1 cellular context compared by ENCODE assay signal in the genomic region with DNA sequence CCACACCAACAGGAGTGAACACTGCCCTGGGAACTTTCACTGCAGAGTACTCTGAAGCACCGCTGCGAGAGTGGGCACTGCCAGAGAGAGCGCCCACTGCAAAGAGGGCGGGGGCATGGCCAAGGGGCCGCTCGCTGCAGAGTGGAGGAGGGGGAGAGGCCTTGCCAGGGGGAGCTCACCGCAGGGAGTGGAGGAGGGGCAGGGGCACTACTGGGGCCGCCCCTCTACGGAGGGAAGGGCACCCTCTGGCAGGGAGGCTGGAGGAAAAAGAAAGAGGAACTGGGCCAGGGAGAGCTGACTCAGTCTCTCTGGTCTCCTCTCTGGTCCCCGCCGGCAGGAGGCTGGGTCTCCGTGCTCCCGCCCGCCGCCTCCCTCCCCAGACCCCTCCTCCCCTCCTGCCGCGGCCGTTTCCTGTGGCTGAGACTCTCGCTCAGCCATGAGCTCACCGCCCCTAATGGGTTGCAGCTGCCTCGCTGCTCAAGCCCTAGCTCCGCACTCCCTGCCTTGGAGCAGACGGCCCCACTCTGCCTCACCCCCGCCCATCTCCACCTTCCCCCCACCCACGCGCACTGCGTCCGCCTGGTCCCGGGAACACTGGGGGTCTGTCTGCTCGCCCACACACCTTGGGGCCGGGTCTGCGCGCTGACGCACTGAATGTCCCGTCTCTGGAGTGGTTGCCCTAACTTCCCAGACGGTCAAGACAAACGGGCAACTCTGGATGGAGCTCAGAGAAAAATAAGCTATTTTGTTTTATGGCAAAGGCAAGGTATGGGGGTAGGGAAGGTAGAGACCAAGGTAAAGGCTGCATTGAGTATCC.
TF ChIP-seq lines count a peak whose summit lies in the region.

No MANE protein-coding gene starts in this region.

TF ChIP-seq in GM12878, 131 proteins besides CTCF, POLR2A, EP300 and RAD21 (continued from another document):
- TF ChIP-seq, protein P1, sequence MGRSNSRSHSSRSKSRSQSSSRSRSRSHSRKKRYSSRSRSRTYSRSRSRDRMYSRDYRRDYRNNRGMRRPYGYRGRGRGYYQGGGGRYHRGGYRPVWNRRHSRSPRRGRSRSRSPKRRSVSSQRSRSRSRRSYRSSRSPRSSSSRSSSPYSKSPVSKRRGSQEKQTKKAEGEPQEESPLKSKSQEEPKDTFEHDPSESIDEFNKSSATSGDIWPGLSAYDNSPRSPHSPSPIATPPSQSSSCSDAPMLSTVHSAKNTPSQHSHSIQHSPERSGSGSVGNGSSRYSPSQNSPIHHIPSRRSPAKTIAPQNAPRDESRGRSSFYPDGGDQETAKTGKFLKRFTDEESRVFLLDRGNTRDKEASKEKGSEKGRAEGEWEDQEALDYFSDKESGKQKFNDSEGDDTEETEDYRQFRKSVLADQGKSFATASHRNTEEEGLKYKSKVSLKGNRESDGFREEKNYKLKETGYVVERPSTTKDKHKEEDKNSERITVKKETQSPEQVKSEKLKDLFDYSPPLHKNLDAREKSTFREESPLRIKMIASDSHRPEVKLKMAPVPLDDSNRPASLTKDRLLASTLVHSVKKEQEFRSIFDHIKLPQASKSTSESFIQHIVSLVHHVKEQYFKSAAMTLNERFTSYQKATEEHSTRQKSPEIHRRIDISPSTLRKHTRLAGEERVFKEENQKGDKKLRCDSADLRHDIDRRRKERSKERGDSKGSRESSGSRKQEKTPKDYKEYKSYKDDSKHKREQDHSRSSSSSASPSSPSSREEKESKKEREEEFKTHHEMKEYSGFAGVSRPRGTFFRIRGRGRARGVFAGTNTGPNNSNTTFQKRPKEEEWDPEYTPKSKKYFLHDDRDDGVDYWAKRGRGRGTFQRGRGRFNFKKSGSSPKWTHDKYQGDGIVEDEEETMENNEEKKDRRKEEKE (IDR thresholded peaks at IDR 0.05) = no peak
- no peak for TF ChIP-seq JUNB (IDR thresholded peaks at IDR 0.05)
- no peak for TF ChIP-seq TCF7 (IDR thresholded peaks at IDR 0.05; ENCODE audit: borderline replicate concordance)
- no peak for TF ChIP-seq FOXM1 (IDR thresholded peaks at IDR 0.05; ENCODE audit: low read depth, low read length)
- TF ChIP-seq, protein P2, sequence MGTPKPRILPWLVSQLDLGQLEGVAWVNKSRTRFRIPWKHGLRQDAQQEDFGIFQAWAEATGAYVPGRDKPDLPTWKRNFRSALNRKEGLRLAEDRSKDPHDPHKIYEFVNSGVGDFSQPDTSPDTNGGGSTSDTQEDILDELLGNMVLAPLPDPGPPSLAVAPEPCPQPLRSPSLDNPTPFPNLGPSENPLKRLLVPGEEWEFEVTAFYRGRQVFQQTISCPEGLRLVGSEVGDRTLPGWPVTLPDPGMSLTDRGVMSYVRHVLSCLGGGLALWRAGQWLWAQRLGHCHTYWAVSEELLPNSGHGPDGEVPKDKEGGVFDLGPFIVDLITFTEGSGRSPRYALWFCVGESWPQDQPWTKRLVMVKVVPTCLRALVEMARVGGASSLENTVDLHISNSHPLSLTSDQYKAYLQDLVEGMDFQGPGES (IDR thresholded peaks at IDR 0.05) = no peak
- TF ChIP-seq, protein P3, sequence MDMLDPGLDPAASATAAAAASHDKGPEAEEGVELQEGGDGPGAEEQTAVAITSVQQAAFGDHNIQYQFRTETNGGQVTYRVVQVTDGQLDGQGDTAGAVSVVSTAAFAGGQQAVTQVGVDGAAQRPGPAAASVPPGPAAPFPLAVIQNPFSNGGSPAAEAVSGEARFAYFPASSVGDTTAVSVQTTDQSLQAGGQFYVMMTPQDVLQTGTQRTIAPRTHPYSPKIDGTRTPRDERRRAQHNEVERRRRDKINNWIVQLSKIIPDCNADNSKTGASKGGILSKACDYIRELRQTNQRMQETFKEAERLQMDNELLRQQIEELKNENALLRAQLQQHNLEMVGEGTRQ (IDR thresholded peaks at IDR 0.05; ENCODE audit: borderline replicate concordance, low read depth, low read length) = no peak
- TF ChIP-seq, protein P4, sequence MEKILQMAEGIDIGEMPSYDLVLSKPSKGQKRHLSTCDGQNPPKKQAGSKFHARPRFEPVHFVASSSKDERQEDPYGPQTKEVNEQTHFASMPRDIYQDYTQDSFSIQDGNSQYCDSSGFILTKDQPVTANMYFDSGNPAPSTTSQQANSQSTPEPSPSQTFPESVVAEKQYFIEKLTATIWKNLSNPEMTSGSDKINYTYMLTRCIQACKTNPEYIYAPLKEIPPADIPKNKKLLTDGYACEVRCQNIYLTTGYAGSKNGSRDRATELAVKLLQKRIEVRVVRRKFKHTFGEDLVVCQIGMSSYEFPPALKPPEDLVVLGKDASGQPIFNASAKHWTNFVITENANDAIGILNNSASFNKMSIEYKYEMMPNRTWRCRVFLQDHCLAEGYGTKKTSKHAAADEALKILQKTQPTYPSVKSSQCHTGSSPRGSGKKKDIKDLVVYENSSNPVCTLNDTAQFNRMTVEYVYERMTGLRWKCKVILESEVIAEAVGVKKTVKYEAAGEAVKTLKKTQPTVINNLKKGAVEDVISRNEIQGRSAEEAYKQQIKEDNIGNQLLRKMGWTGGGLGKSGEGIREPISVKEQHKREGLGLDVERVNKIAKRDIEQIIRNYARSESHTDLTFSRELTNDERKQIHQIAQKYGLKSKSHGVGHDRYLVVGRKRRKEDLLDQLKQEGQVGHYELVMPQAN (conservative IDR thresholded peaks at IDR 0.05) = no peak
- peak; percentile 97 for TF ChIP-seq NFXL1 (IDR thresholded peaks at IDR 0.05; ENCODE audit: borderline replicate concordance)
- no peak for TF ChIP-seq NRF1 (conservative IDR thresholded peaks at IDR 0.05; ENCODE audit: low read depth, low read length)
- TF ChIP-seq MXI1 (IDR thresholded peaks at IDR 0.05; ENCODE audit: low read depth, low read length) = no peak
- TF ChIP-seq PML (IDR thresholded peaks at IDR 0.05; ENCODE audit: low read length) = no peak
- TF ChIP-seq, protein P5, sequence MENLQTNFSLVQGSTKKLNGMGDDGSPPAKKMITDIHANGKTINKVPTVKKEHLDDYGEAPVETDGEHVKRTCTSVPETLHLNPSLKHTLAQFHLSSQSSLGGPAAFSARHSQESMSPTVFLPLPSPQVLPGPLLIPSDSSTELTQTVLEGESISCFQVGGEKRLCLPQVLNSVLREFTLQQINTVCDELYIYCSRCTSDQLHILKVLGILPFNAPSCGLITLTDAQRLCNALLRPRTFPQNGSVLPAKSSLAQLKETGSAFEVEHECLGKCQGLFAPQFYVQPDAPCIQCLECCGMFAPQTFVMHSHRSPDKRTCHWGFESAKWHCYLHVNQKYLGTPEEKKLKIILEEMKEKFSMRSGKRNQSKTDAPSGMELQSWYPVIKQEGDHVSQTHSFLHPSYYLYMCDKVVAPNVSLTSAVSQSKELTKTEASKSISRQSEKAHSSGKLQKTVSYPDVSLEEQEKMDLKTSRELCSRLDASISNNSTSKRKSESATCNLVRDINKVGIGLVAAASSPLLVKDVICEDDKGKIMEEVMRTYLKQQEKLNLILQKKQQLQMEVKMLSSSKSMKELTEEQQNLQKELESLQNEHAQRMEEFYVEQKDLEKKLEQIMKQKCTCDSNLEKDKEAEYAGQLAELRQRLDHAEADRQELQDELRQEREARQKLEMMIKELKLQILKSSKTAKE (IDR thresholded peaks at IDR 0.05; ENCODE audit: low read depth, poor library complexity, severe bottlenecking) = no peak
- TF ChIP-seq GATAD2B (conservative IDR thresholded peaks at IDR 0.05; ENCODE audit: low read depth) = peak; percentile 79
- no peak for TF ChIP-seq TARDBP (IDR thresholded peaks at IDR 0.05; ENCODE audit: borderline replicate concordance)
- TF ChIP-seq ZNF217 (IDR thresholded peaks at IDR 0.05) = no peak
- TF ChIP-seq ETV6 (conservative IDR thresholded peaks at IDR 0.05 in 1 of 2, IDR thresholded peaks at IDR 0.05 in 1 of 2; ENCODE audit: borderline replicate concordance in 1 of 2, low read depth in 1 of 2) = no peak
- TF ChIP-seq, protein P6, sequence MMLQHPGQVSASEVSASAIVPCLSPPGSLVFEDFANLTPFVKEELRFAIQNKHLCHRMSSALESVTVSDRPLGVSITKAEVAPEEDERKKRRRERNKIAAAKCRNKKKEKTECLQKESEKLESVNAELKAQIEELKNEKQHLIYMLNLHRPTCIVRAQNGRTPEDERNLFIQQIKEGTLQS (IDR thresholded peaks at IDR 0.05; ENCODE audit: borderline replicate concordance, extremely low read depth, low read depth, low read length) = no peak
- TF ChIP-seq, protein P7, sequence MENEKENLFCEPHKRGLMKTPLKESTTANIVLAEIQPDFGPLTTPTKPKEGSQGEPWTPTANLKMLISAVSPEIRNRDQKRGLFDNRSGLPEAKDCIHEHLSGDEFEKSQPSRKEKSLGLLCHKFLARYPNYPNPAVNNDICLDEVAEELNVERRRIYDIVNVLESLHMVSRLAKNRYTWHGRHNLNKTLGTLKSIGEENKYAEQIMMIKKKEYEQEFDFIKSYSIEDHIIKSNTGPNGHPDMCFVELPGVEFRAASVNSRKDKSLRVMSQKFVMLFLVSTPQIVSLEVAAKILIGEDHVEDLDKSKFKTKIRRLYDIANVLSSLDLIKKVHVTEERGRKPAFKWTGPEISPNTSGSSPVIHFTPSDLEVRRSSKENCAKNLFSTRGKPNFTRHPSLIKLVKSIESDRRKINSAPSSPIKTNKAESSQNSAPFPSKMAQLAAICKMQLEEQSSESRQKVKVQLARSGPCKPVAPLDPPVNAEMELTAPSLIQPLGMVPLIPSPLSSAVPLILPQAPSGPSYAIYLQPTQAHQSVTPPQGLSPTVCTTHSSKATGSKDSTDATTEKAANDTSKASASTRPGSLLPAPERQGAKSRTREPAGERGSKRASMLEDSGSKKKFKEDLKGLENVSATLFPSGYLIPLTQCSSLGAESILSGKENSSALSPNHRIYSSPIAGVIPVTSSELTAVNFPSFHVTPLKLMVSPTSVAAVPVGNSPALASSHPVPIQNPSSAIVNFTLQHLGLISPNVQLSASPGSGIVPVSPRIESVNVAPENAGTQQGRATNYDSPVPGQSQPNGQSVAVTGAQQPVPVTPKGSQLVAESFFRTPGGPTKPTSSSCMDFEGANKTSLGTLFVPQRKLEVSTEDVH (IDR thresholded peaks at IDR 0.05; ENCODE audit: low read depth, partially characterized antibody) = no peak
- TF ChIP-seq, protein P8, sequence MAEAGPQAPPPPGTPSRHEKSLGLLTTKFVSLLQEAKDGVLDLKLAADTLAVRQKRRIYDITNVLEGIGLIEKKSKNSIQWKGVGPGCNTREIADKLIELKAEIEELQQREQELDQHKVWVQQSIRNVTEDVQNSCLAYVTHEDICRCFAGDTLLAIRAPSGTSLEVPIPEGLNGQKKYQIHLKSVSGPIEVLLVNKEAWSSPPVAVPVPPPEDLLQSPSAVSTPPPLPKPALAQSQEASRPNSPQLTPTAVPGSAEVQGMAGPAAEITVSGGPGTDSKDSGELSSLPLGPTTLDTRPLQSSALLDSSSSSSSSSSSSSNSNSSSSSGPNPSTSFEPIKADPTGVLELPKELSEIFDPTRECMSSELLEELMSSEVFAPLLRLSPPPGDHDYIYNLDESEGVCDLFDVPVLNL (IDR thresholded peaks at IDR 0.05; ENCODE audit: low read depth, low read length) = no peak
- no peak for TF ChIP-seq NFIC (IDR thresholded peaks at IDR 0.05; ENCODE audit: low read depth, low read length)
TF ChIP-seq in GM12878: peak in this region for 15.
